In the genomic region with DNA sequence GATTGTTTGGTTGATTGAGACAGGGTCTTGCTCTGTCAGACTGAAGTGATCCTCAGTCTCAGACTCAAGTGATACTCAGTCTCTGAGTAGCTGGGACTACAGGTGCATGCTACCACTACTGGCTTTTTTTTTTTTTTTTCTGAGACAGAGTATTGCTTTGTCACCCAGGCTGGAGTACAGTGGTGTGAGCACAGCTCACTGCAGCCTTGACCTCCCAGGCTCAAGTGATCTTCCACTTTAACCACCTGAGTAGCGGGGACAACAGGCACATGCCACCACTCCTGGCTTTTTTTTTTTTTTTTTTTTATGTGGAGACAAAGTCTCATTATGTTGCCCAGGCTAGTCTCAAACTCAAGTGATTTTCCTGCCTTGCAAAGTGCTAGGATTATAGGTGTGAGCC, we compare ENCODE assay signal across 18 cellular contexts. TPM values are rescaled to one million over a fixed set of nuclear protein-coding genes. Genes with fewer than 3 reads are reported as not detected.
DNase-seq lines count a peak whose midpoint lies in the region; ATAC-seq and TF ChIP-seq lines count a peak whose summit lies in the region.
"Had no signal": no experiment of that assay in that cellular context is flagged by ENCODE, and none has a peak within 500 bp of the region (broad histone marks: within the 10 kb centered on the region; RNA-seq: fewer than 3 reads in every experiment).

No MANE protein-coding gene starts in this region.

- peaks cover 22% of the 10 kb centered on the region for H3K4me1 ChIP-seq in PC-9 (replicated peaks; ENCODE audit: insufficient read depth)
- H3K4me1 ChIP-seq in left lung = no peaks in the 10 kb centered on the region
- H3K4me1 ChIP-seq: BLaER1, SJSA1 had no signal

- no peak overlapping the region for H3K4me2 ChIP-seq in PC-9
- H3K4me2 ChIP-seq: BLaER1 had no signal

- H2AFZ ChIP-seq in PC-9 = no peak overlapping the region

- DNase-seq in NCI-H1417 (lab: John Stamatoyannopoulos, UW) (peak in 2 of 3 experiments; percentile 26 to 39), NCI-H1417 treated with DMSO at 0.1 percent for 48 hours (lab: John Stamatoyannopoulos, UW) (no peak), PC-9 (no peak), left lung (peak in 1 of 2 donors; percentile 43), GDM1 (lab: John Stamatoyannopoulos, UW) (no peak), NCI-H2029 treated with DMSO at 0.1 percent for 48 hours (lab: John Stamatoyannopoulos, UW) (no peak)
- no peak for DNase-seq in activated CD4-positive, CD25-positive, alpha-beta regulatory T cell treated with anti-CD3 and anti-CD28 coated beads, Interleukin-2, amount 50 U/mL, for 72 hours
- DNase-seq: CD8-positive, alpha-beta memory T cell; HFFc6; KG1; NCI-H1092 treated with DMSO at 0.1 percent for 48 hours; NCI-H187 treated with DMSO at 0.1 percent for 48 hours; NCI-H524 treated with DMSO at 0.1 percent for 48 hours; SW 1271 had no signal

- POLR2A ChIA-PET in PC-9 (lab: Charles Lee; ENCODE audit: unreplicated experiment) = no interaction called here

- intact Hi-C loops in PC-9 (cut with micrococcal nuclease; ENCODE audit: unreplicated experiment) (no loop called here), left lung (cut with DNase I) (no loop called here)

- no peak for TF ChIP-seq CTCF in PC-9 (conservative IDR thresholded peaks at IDR 0.05)
- TF ChIP-seq CTCF in left lung (IDR thresholded peaks at IDR 0.05) = no peak

- peak; percentile 97 for ATAC-seq in left lung
- no peak for ATAC-seq in GM21576 (IDR thresholded peaks at IDR 0.05; ENCODE audit: unreplicated experiment)

- H4K20me1 ChIP-seq in PC-9 (ENCODE audit: insufficient read depth) = 0 out of 2 replicates have a peak, but pooled peaks cover 6% of the 10 kb centered on the region
- H4K20me1 ChIP-seq: BLaER1 had no signal

- H3K27ac ChIP-seq in PC-9 (peak overlapping the region; percentile 63), left lung (peak overlapping the region in 1 of 2 donors; percentile 27)
- H3K27ac ChIP-seq: 22Rv1, BLaER1, SJSA1 had no signal

- no peaks in the 10 kb centered on the region for H3K79me2 ChIP-seq in PC-9 (ENCODE audit: low read depth)

- no peaks in the 10 kb centered on the region; the same call in 1 of the 2 replicates for H3K36me3 ChIP-seq in PC-9 (ENCODE audit: low read depth)
- H3K36me3 ChIP-seq in left lung = peaks cover 0 to 75% of the 10 kb centered on the region in 2 donors

- no peaks in the 10 kb centered on the region for H3K9me3 ChIP-seq in PC-9 (ENCODE audit: insufficient read depth, low read depth)
- no peaks in the 10 kb centered on the region for H3K9me3 ChIP-seq in left lung
- H3K9me3 ChIP-seq: BLaER1, SJSA1 had no signal

- CTCF ChIA-PET in PC-9 (lab: Charles Lee) = no interaction called here

- H3K27me3 ChIP-seq in PC-9 (ENCODE audit: insufficient read depth, low read depth) (no peaks in the 10 kb centered on the region), left lung (no peaks in the 10 kb centered on the region)
- H3K27me3 ChIP-seq: BLaER1, SJSA1 had no signal

- peaks cover 16% of the 10 kb centered on the region; the same call in 1 of the 2 replicates for H3F3A ChIP-seq in PC-9 (ENCODE audit: insufficient read depth, low read depth)

- no TSS peak for BruUV-seq in PC-9 (replicated peaks; lab: Mats Ljungman, UMichigan)

- H3K9me2 ChIP-seq in PC-9 (ENCODE audit: insufficient read depth) = no peaks in the 10 kb centered on the region

- H3K4me3 ChIP-seq in PC-9 (no peak overlapping the region), left lung (no peak overlapping the region)
- H3K4me3 ChIP-seq: BLaER1, SJSA1 had no signal

RNA-seq across cellular contexts. Expression of a gene that starts 31.8 kb away (rescaled TPM):
- total RNA-seq in PC-9 (2021) = 17.0 and 23.0 TPM in 2 replicates
- 10 to 100 TPM; 51.8 to 64.6 TPM for total RNA-seq in left lung

RNA-seq across cellular contexts. Expression of a gene that starts 32.1 kb away (rescaled TPM):
- total RNA-seq in PC-9 (2021) = 32.2 and 32.9 TPM in 2 replicates
- 100 to 1,000 TPM; 103 to 117 TPM for total RNA-seq in left lung

RNA-seq across cellular contexts. Expression of a gene that starts 47.2 kb away (rescaled TPM):
- total RNA-seq in PC-9 (2021) (5.9 and 8.5 TPM in 2 replicates), left lung (10 to 100 TPM; 28.5 to 35.4 TPM)

Comparison
In these comparisons a context has a peak if more than half of its experiments do, and no peak if none do; other contexts are left out.
1. DNase-seq: peak in NCI-H1417 (2 of 3); none in NCI-H1417 treated with DMSO at 0.1 percent for 48 hours (single experiment), PC-9 (0 of 2), GDM1 (single experiment), activated CD4-positive, CD25-positive, alpha-beta regulatory T cell treated with anti-CD3 and anti-CD28 coated beads, Interleukin-2, amount 50 U/mL, for 72 hours (single experiment) and NCI-H2029 treated with DMSO at 0.1 percent for 48 hours (single experiment).